In the genomic region with DNA sequence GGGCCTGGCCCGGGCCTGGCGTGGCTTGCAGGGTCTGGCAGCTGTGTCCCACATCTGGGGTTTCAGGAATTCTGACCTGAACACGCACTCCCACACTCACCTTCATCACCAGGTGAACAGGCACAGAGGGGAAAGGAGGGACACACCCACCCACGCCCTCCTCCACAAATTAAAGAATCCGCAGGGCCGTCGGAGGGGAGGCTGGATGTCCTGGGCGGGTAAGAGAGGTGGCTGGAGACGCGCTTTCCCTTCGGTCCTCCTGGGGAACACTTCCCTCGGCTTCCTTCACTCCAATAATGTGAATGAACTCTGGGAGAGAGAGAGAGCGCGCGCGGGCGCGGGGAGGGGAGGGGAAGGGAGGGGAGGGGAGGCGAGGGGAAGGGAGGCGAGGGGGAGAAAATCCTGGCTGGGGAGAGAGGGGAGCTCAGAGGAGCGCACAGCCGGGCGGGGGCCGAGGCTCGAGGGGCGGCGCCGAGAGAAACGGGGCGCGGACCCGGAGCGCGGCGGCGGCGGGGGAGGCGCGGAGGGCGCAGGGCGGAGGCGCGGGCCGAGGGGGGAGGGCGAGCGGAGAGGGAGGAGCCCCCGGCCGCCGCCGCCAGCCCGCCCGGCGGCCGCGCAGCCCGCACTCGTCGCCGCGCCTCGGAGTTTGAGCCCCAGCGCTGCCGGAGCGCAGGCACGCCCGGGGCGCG, we compare ENCODE assay signal across 8 cellular contexts. TPM values are rescaled to one million over a fixed set of nuclear protein-coding genes. Genes with fewer than 3 reads are reported as not detected.
DNase-seq lines count a peak whose midpoint lies in the region; ATAC-seq, FAIRE-seq and TF ChIP-seq lines count a peak whose summit lies in the region.

TSS of gene CACNG4 (plus strand) at position 625 of the 689 bp plus-strand sequence. CDS start 205 bp downstream, outside the sequence.

- peaks cover 14% of the 10 kb centered on the region for H4K20me1 ChIP-seq in neural cell (ENCODE audit: insufficient read depth)

- H3K4me3 ChIP-seq in coronary artery (peak within 1 kb of the TSS; percentile 71), neural cell (ENCODE audit: low read length) (peak within 1 kb of the TSS; percentile 100)

- no peak for ATAC-seq in CD4-positive, alpha-beta T cell (ENCODE audit: poor library complexity)
- no peak for ATAC-seq in HG02642 (IDR thresholded peaks at IDR 0.05; ENCODE audit: poor library complexity, unreplicated experiment)
- no peak for ATAC-seq in GM21717 (IDR thresholded peaks at IDR 0.05; ENCODE audit: unreplicated experiment)

- peak within 1 kb of the TSS; percentile 77 for H3K4me3 Mint-ChIP-seq in CD4-positive, alpha-beta T cell

- TF ChIP-seq CTCF in CD4-positive, alpha-beta T cell (IDR thresholded peaks at IDR 0.05): no peak
- no peak for TF ChIP-seq CTCF in coronary artery (IDR thresholded peaks at IDR 0.05)
- no peak for TF ChIP-seq CTCF in neural cell (IDR thresholded peaks at IDR 0.05; ENCODE audit: poor library complexity, severe bottlenecking)

- no peak for FAIRE-seq in GM19239 (lab: Jason Lieb, UNC)

- POLR2A ChIA-PET in CD4-positive, alpha-beta T cell (lab: Charles Lee): no interaction called here

- H3K9ac ChIP-seq in neural cell (ENCODE audit: low read length): peak within 1 kb of the TSS; percentile 95

- no peaks in the 10 kb centered on the region for H3K9me2 ChIP-seq in neural cell (ENCODE audit: insufficient read depth, low read length)

- H3K9me3 ChIP-seq in CD4-positive, alpha-beta T cell (ENCODE audit: control insufficient read depth, low read length): no peaks in the 10 kb centered on the region
- H3K9me3 ChIP-seq in neural cell (ENCODE audit: low read length): no peaks in the 10 kb centered on the region

- no peak for TF ChIP-seq RAD21 in neural cell (conservative IDR thresholded peaks at IDR 0.05)

- no peaks in the 10 kb centered on the region for H3F3A ChIP-seq in neural cell (ENCODE audit: insufficient read depth, low read length, poor library complexity, severe bottlenecking)

- H3K36me3 Mint-ChIP-seq in CD4-positive, alpha-beta T cell (ENCODE audit: low read depth): no peaks in the 10 kb centered on the region

- H3K27ac Mint-ChIP-seq in CD4-positive, alpha-beta T cell: no peak within 1 kb of the TSS

- CTCF ChIA-PET in CD4-positive, alpha-beta T cell (lab: Charles Lee): no interaction called here

- peaks cover 32% of the 10 kb centered on the region for H3K79me2 ChIP-seq in neural cell (replicated peaks; ENCODE audit: insufficient read depth, low read length)

- H3K36me3 ChIP-seq in neural cell (ENCODE audit: insufficient read depth, low read length): no peaks in the 10 kb centered on the region

- peak within 1 kb of the TSS; percentile 73 for H2AFZ ChIP-seq in neural cell (ENCODE audit: low read depth, low read length)

- intact Hi-C loops in CD4-positive, alpha-beta T cell (cut with DNase I, micrococcal nuclease): no loop called here

- no peaks in the 10 kb centered on the region for H3K9me3 Mint-ChIP-seq in CD4-positive, alpha-beta T cell

- peaks cover 64% of the 10 kb centered on the region for H3K27me3 Mint-ChIP-seq in CD4-positive, alpha-beta T cell

- peaks cover 16% of the 10 kb centered on the region for H3K4me1 Mint-ChIP-seq in CD4-positive, alpha-beta T cell (ENCODE audit: low read depth)

- DNase-seq in CD4-positive, alpha-beta T cell: no peak
- DNase-seq in NCI-H1092 treated with DMSO at 0.1 percent for 48 hours (lab: John Stamatoyannopoulos, UW) (peak; percentile 16), coronary artery (ENCODE audit: low spot score) (no peak), G401 (ENCODE audit: low spot score) (no peak), GM19239 (ENCODE audit: insufficient read length, low spot score) (no peak)

- in situ Hi-C loops in G401 (cut with HindIII; ENCODE audit: low sequenced_read_pairs): no loop called here

- peak within 1 kb of the TSS; percentile 87 for H3K4me2 ChIP-seq in neural cell (ENCODE audit: low read length)

- TF ChIP-seq EP300 in neural cell (conservative IDR thresholded peaks at IDR 0.05; ENCODE audit: poor library complexity, severe bottlenecking): no peak

- H3K27me3 ChIP-seq in CD4-positive, alpha-beta T cell (ENCODE audit: control insufficient read depth, insufficient read depth, low read length): peaks cover 56% of the 10 kb centered on the region
- H3K27me3 ChIP-seq in neural cell (ENCODE audit: insufficient read depth, low read depth, low read length): no peaks in the 10 kb centered on the region

- no peak within 1 kb of the TSS for H3K27ac ChIP-seq in CD4-positive, alpha-beta T cell (ENCODE audit: low read depth, low read length)
- H3K27ac ChIP-seq in coronary artery (no peak within 1 kb of the TSS), neural cell (ENCODE audit: low read length) (peak within 1 kb of the TSS; percentile 90)

TF ChIP-seq in neural cell, 6 proteins besides CTCF, POLR2A, EP300 and RAD21:
- TF ChIP-seq SMC3 (conservative IDR thresholded peaks at IDR 0.05; ENCODE audit: poor library complexity): peak; percentile 14
- no peak for TF ChIP-seq MXI1 (conservative IDR thresholded peaks at IDR 0.05; ENCODE audit: poor library complexity, severe bottlenecking)
- no peak for TF ChIP-seq TAF1 (IDR thresholded peaks at IDR 0.05; ENCODE audit: low read depth)

RNA-seq across cellular contexts. Expression of gene CACNG4, which starts in this region (rescaled TPM):
- total RNA-seq in CD4-positive, alpha-beta T cell: not detected
- 32.9 and 41.9 TPM in 2 replicates for polyA plus RNA-seq in neural cell
- polyA minus RNA-seq in neural cell: 60.9 and 67.5 TPM in 2 replicates
- 0.24 and 1.4 TPM in 2 replicates for total RNA-seq in G401 (2014; rRNA removed; shearing (Covaris generic))
